1 cellular context compared by ENCODE assay signal in the genomic region with DNA sequence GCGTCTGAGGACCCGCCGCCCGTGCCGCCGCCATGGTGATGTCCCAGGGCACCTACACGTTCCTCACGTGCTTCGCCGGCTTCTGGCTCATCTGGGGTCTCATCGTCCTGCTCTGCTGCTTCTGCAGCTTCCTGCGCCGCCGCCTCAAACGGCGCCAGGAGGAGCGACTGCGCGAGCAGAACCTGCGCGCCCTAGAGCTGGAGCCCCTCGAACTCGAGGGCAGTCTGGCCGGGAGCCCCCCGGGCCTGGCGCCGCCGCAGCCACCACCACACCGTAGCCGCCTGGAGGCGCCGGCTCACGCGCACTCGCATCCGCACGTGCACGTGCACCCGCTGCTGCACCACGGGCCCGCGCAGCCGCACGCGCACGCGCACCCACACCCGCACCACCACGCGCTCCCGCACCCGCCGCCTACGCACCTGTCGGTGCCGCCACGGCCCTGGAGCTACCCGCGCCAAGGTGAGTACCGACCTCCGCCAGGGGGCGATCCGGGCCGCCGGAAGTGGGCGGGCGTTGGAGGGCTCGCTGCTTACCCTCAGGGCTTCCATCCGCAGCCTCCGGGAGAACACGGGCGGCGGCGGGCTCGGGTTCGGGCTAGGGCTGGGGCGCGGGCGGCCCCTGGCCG.
TF ChIP-seq lines count a peak whose summit lies in the region.

No MANE protein-coding gene starts in this region.

TF ChIP-seq in endothelial cell of umbilical vein, 7 proteins besides CTCF, POLR2A, EP300 and RAD21:
- peak; percentile 82 for TF ChIP-seq POLR2AphosphoS5 (IDR thresholded peaks at IDR 0.05; ENCODE audit: insufficient read depth, low read depth, low read length)
- TF ChIP-seq, protein P1, sequence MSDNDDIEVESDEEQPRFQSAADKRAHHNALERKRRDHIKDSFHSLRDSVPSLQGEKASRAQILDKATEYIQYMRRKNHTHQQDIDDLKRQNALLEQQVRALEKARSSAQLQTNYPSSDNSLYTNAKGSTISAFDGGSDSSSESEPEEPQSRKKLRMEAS (IDR thresholded peaks at IDR 0.05; ENCODE audit: insufficient read depth, insufficient read length) = peak; percentile 31
- no peak for TF ChIP-seq EZH2 (IDR thresholded peaks at IDR 0.05; ENCODE audit: borderline replicate concordance, low read depth, low read length, severe bottlenecking)
